ENCODE assay signal across 9 cellular contexts in genomic region chr2:133674433-133675331, GRCh38.
DNase-seq lines count a peak whose midpoint lies in the region; ATAC-seq, FAIRE-seq and TF ChIP-seq lines count a peak whose summit lies in the region.
"Had no signal": no experiment of that assay in that cellular context is flagged by ENCODE, and none has a peak within 500 bp of the region (broad histone marks: within the 10 kb centered on the region; RNA-seq: fewer than 3 reads in every experiment).

No MANE protein-coding gene starts in this region.

- DNase-seq in NCI-H146 (lab: John Stamatoyannopoulos, UW) (peak; percentile 69), brain microvascular endothelial cell (peak; percentile 78)
- DNase-seq: DND-41 had no signal

- in situ Hi-C loops in brain microvascular endothelial cell (cut with HindIII; ENCODE audit: low pct_ligation_motif_present, low sequenced_read_pairs), result no loop called here

- no peaks in the 10 kb centered on the region for H3K79me2 ChIP-seq in ACC112 (ENCODE audit: control insufficient read depth, insufficient read depth, low read length, unreplicated experiment)

- no peak for ATAC-seq in GM21717 (IDR thresholded peaks at IDR 0.05; ENCODE audit: unreplicated experiment)
- ATAC-seq in GM19452 (IDR thresholded peaks at IDR 0.05; ENCODE audit: unreplicated experiment), result no peak
- ATAC-seq in GM18861 (IDR thresholded peaks at IDR 0.05; ENCODE audit: unreplicated experiment), result no peak

- peaks cover 18% of the 10 kb centered on the region for H3K4me1 ChIP-seq in ACC112 (ENCODE audit: control insufficient read depth, insufficient read depth, low read length, unreplicated experiment)

- TF ChIP-seq CTCF in brain microvascular endothelial cell (IDR thresholded peaks at IDR 0.05; ENCODE audit: low read depth, low read length, missing control alignments), result no peak

- peak overlapping the region; percentile 88 for H2AFZ ChIP-seq in ACC112 (ENCODE audit: low read length, unreplicated experiment)

- peak; percentile 88 for FAIRE-seq in islet of Langerhans (lab: Jason Lieb, UNC)

- H3K36me3 ChIP-seq in ACC112 (ENCODE audit: insufficient read depth, low read length), result no peaks in the 10 kb centered on the region
- no peaks in the 10 kb centered on the region for H3K36me3 ChIP-seq in brain microvascular endothelial cell (replicated peaks)

- H3K27ac ChIP-seq in ACC112 (ENCODE audit: low read depth, low read length) (peak overlapping the region; percentile 3; the same call in 1 of the 2 replicates), brain microvascular endothelial cell (peak overlapping the region; percentile 80), skin epidermis (peak overlapping the region in 13 of 21 experiments; percentile 3 to 76 (median 30))

- H3K4me3 ChIP-seq in ACC112 (ENCODE audit: low read depth, low read length) (peak overlapping the region; percentile 72), brain microvascular endothelial cell (ENCODE audit: low read depth, low read length) (peak overlapping the region; percentile 40), skin epidermis (peak overlapping the region in 2 of 7 experiments; percentile 15 to 19)

- H3K27me3 ChIP-seq in ACC112 (ENCODE audit: insufficient read depth, low read length), result no peaks in the 10 kb centered on the region
- no peaks in the 10 kb centered on the region for H3K27me3 ChIP-seq in brain microvascular endothelial cell (replicated peaks)

Comparison
In these comparisons a context has a peak if more than half of its experiments do, and no peak if none do; other contexts are left out.
1. H3K27ac ChIP-seq: peak in every context shown above with its lines; median percentile 80 in brain microvascular endothelial cell; 30 in skin epidermis; 3 in ACC112.